ENCODE assay signal across 7 cellular contexts in genomic region chr20:50455245-50455644, GRCh38. TPM values are rescaled to one million over a fixed set of nuclear protein-coding genes. Genes with fewer than 3 reads are reported as not detected.
A peak's percentile ranks its signal among the peaks of the same experiment; 100 is the strongest.
DNase-seq lines count a peak whose midpoint lies in the region; ATAC-seq, FAIRE-seq and TF ChIP-seq lines count a peak whose summit lies in the region.
"Not testable (repeated sequence)": the region's sequence is repeated elsewhere in the genome, so short reads cannot be mapped to it uniquely, and the experiment has no call there.

No MANE protein-coding gene starts in this region.

- not testable (repeated sequence) for BruUV-seq in IMR-90 (replicated peaks; lab: Mats Ljungman, UMichigan); K562 (replicated peaks; lab: Mats Ljungman, UMichigan); HepG2 (replicated peaks; lab: Mats Ljungman, UMichigan)

- peak overlapping the region; percentile 80 to 98 (median 91) for H3K4me2 ChIP-seq in BLaER1 treated with 17β-estradiol and CSF1 and Interleukin-3, amounts not matched to agents 10 nM and 100 nM
- not testable (repeated sequence) for H3K4me2 ChIP-seq in IMR-90 (ENCODE audit: low read depth, low read length); K562 (ENCODE audit: insufficient read depth, low read length)
- H3K4me2 ChIP-seq in HepG2 (ENCODE audit: low read depth, low read length) = peak overlapping the region; percentile 67

- not testable (repeated sequence) for H4K91ac ChIP-seq in IMR-90 (ENCODE audit: insufficient read depth, low read depth, low read length)

- peak overlapping the region; percentile 1 to 14 for H3K27ac Mint-ChIP-seq in natural killer cell treated with Interleukin-12 subunit alpha and Interleukin-12 subunit beta and Interleukin-15 and Interleukin-18, amount 100 ng/mL, for 72 hours

- not testable (repeated sequence) for H3K56ac ChIP-seq in IMR-90 (ENCODE audit: extremely low read depth, insufficient read depth, low read length)

- ATAC-seq in IMR-90 (ENCODE audit: low read depth); K562; natural killer cell treated with Interleukin-12 subunit alpha and Interleukin-12 subunit beta and Interleukin-15 and Interleukin-18, amount 100 ng/mL, for 72 hours; upper lobe of left lung (ENCODE audit: low FRiP score in 2 of 2): not testable (repeated sequence)
- peak; percentile 41 for ATAC-seq in HepG2

- TF ChIP-seq RAD21 in IMR-90 (IDR thresholded peaks at IDR 0.05; ENCODE audit: low read length); K562 (CRISPR knock-in tag; conservative IDR thresholded peaks at IDR 0.05 in 1 of 2, IDR thresholded peaks at IDR 0.05 in 1 of 2); HepG2 (CRISPR knock-in tag; IDR thresholded peaks at IDR 0.05): not testable (repeated sequence)

- H2AK5ac ChIP-seq in IMR-90 (ENCODE audit: low read depth, low read length) = peak overlapping the region; percentile 20; the same call in 1 of the 2 replicates

- H3K18ac ChIP-seq in IMR-90 (ENCODE audit: low read depth, low read length) = not testable (repeated sequence)

- not testable (repeated sequence) for FAIRE-seq in K562 (lab: Jason Lieb, UNC); HepG2 (lab: Jason Lieb, UNC)

- H3K27me3 ChIP-seq in BLaER1 treated with 17β-estradiol and CSF1 and Interleukin-3, amounts not matched to agents 10 nM and 100 nM; IMR-90 (ENCODE audit: control insufficient read depth, insufficient read depth, low read length); K562 (ENCODE audit: control insufficient read depth in 2 of 2, insufficient read depth in 2 of 2, low read length in 2 of 2); cardiac muscle cell; HepG2 (ENCODE audit: control insufficient read depth in 1 of 2, insufficient read depth in 2 of 2, low read length in 2 of 2); upper lobe of left lung: not testable (repeated sequence)

- not testable (repeated sequence) for H3K4me3 Mint-ChIP-seq in natural killer cell treated with Interleukin-12 subunit alpha and Interleukin-12 subunit beta and Interleukin-15 and Interleukin-18, amount 100 ng/mL, for 72 hours

- not testable (repeated sequence) for TF ChIP-seq CTCF in IMR-90 (conservative IDR thresholded peaks at IDR 0.05; ENCODE audit: low read depth, low read length); K562 (IDR thresholded peaks at IDR 0.05 in 2 of 3, conservative IDR thresholded peaks at IDR 0.05 in 1 of 3; ENCODE audit: insufficient read depth in 2 of 3, low read depth in 1 of 3, low read length in 3 of 3); cardiac muscle cell (IDR thresholded peaks at IDR 0.05; ENCODE audit: low read depth, low read length); HepG2 (CRISPR knock-in tag; IDR thresholded peaks at IDR 0.05); upper lobe of left lung (IDR thresholded peaks at IDR 0.05)

- not testable (repeated sequence) for H4K8ac ChIP-seq in IMR-90 (ENCODE audit: low read depth in 2 of 2, low read length in 2 of 2)

- DNase-seq in IMR-90; K562 (ENCODE audit: extremely low read depth in 1 of 4, low spot score in 3 of 4); cardiac muscle cell (ENCODE audit: low read depth in 1 of 2, low spot score in 1 of 2); HepG2 (ENCODE audit: low spot score); natural killer cell treated with Interleukin-12 subunit alpha and Interleukin-12 subunit beta and Interleukin-15 and Interleukin-18, amount 100 ng/mL, for 72 hours (ENCODE audit: low spot score); upper lobe of left lung: not testable (repeated sequence)

- intact Hi-C loops in IMR-90 (cut with micrococcal nuclease); K562 (cut with micrococcal nuclease); HepG2 (cut with micrococcal nuclease; ENCODE audit: unreplicated experiment): not testable (repeated sequence)

- not testable (repeated sequence) for H4K20me1 ChIP-seq in BLaER1 treated with 17β-estradiol and CSF1 and Interleukin-3, amounts not matched to agents 10 nM and 100 nM; IMR-90 (ENCODE audit: insufficient read depth, low read length); K562 (replicated peaks; ENCODE audit: control insufficient read depth, insufficient read depth, low read length); HepG2 (ENCODE audit: insufficient read depth, low read length)

- H4K5ac ChIP-seq in IMR-90 (ENCODE audit: low read depth, low read length) = not testable (repeated sequence)

- 100% methylated on average over 1 of the region's 5 CpGs; no CpG with 5 or more reads in 1 of the 2 experiments for WGBS in IMR-90 (ENCODE audit: extremely low coverage in 2 of 2, insufficient read length in 1 of 2), 2 experiments
- WGBS in K562 (ENCODE audit: insufficient coverage, low coverage, missing lambda C conversion rate) = 57% methylated on average over 4 of the region's 5 CpGs
- WGBS in HepG2 (ENCODE audit: low lambda C conversion rate) = 53% methylated on average over 5 of the region's 5 CpGs
- WGBS in upper lobe of left lung, 2 donors = 79 to 80% methylated on average over 4 to 5 of the region's 5 CpGs

- H3K79me2 ChIP-seq in K562 (ENCODE audit: control insufficient read depth, insufficient read depth, low read length); HepG2 (ENCODE audit: insufficient read depth, low read length): not testable (repeated sequence)

- TF ChIP-seq POLR2A in IMR-90 (IDR thresholded peaks at IDR 0.05; ENCODE audit: low read depth, low read length); K562 (conservative IDR thresholded peaks at IDR 0.05); HepG2 (IDR thresholded peaks at IDR 0.05; ENCODE audit: insufficient read depth in 1 of 2, low read depth in 2 of 2, low read length in 2 of 2); upper lobe of left lung (IDR thresholded peaks at IDR 0.05): not testable (repeated sequence)

- H3K27ac ChIP-seq in BLaER1 treated with 17β-estradiol and CSF1 and Interleukin-3, amounts not matched to agents 10 nM and 100 nM = peak overlapping the region; percentile 59 to 84 (median 76); a peak in 20 of 22 replicates
- not testable (repeated sequence) for H3K27ac ChIP-seq in IMR-90 (ENCODE audit: insufficient read depth, low read length); K562 (ENCODE audit: extremely low read depth, low read depth, low read length)
- peak overlapping the region; percentile 2 for H3K27ac ChIP-seq in cardiac muscle cell
- H3K27ac ChIP-seq in HepG2 (ENCODE audit: extremely low read length, insufficient read depth, low read length) = peak overlapping the region; percentile 71
- H3K27ac ChIP-seq in upper lobe of left lung = peak overlapping the region in 3 of 4 donors; percentile 61 to 76 (median 76)

- not testable (repeated sequence) for H2BK15ac ChIP-seq in IMR-90 (ENCODE audit: low read depth, low read length)

- H3K9me3 ChIP-seq in BLaER1 treated with 17β-estradiol and CSF1 and Interleukin-3, amounts not matched to agents 10 nM and 100 nM (replicated peaks in 1 of 11); IMR-90 (ENCODE audit: control insufficient read depth, insufficient read depth, low read length); K562 (replicated peaks; ENCODE audit: control insufficient read depth, insufficient read depth, low read depth, low read length); cardiac muscle cell (ENCODE audit: low read depth); HepG2 (ENCODE audit: low read length); upper lobe of left lung: not testable (repeated sequence)

- H3K4me3 ChIP-seq in BLaER1 treated with 17β-estradiol and CSF1 and Interleukin-3, amounts not matched to agents 10 nM and 100 nM = peak overlapping the region in 3 of 10 experiments; percentile 21 to 52 (median 40); a peak in 2 of 20 replicates
- H3K4me3 ChIP-seq in IMR-90 (ENCODE audit: insufficient read depth, low read depth, low read length); K562; cardiac muscle cell; HepG2 (replicated peaks in 1 of 3; ENCODE audit: insufficient read depth in 1 of 3, low read depth in 2 of 3, low read length in 3 of 3); upper lobe of left lung: not testable (repeated sequence)

- in situ Hi-C loops in IMR-90 (cut with MboI; ENCODE audit: low sequenced_read_pairs); K562 (cut with MboI); HepG2 (cut with HindIII; ENCODE audit: extremely low pct_ligation_motif_present, low pct_unique_long_range_greater_than_20kb): not testable (repeated sequence)

- not testable (repeated sequence) for H3K36me3 Mint-ChIP-seq in natural killer cell treated with Interleukin-12 subunit alpha and Interleukin-12 subunit beta and Interleukin-15 and Interleukin-18, amount 100 ng/mL, for 72 hours

- H2BK20ac ChIP-seq in IMR-90 (ENCODE audit: low read depth, low read length) = not testable (repeated sequence)

- H2BK5ac ChIP-seq in IMR-90 (ENCODE audit: low read depth, low read length, poor library complexity, severe bottlenecking) = not testable (repeated sequence)

- dilution Hi-C loops in IMR-90 (cut with HindIII; ENCODE audit: low sequenced_read_pairs, unreplicated experiment) = not testable (repeated sequence)

- not testable (repeated sequence) for H2BK120ac ChIP-seq in IMR-90 (ENCODE audit: low read depth, low read length)

- not testable (repeated sequence) for H3K79me1 ChIP-seq in IMR-90 (ENCODE audit: low read depth in 1 of 2, low read length in 2 of 2)

- H3K14ac ChIP-seq in IMR-90 (replicated peaks; ENCODE audit: low read depth, low read length) = not testable (repeated sequence)

- not testable (repeated sequence) for H2AFZ ChIP-seq in IMR-90 (replicated peaks; ENCODE audit: low read length, poor library complexity); K562 (ENCODE audit: low read depth, low read length); HepG2 (ENCODE audit: low read length)

- TF ChIP-seq EP300 in K562 (IDR thresholded peaks at IDR 0.05; ENCODE audit: low read length); HepG2 (IDR thresholded peaks at IDR 0.05; ENCODE audit: low read depth in 2 of 2, low read length in 2 of 2); HepG2 (CRISPR knock-in tag; IDR thresholded peaks at IDR 0.05; ENCODE audit: borderline replicate concordance); upper lobe of left lung (IDR thresholded peaks at IDR 0.05): not testable (repeated sequence)

- H3K9ac ChIP-seq in BLaER1 treated with 17β-estradiol and CSF1 and Interleukin-3, amounts not matched to agents 10 nM and 100 nM = peak overlapping the region in 8 of 11 experiments; percentile 53 to 71 (median 61); a peak in 11 of 22 replicates
- not testable (repeated sequence) for H3K9ac ChIP-seq in IMR-90 (ENCODE audit: low read depth, low read length)
- H3K9ac ChIP-seq in K562 (ENCODE audit: insufficient read depth in 1 of 2, low read depth in 2 of 2, low read length in 2 of 2) (peak overlapping the region in 1 of 2 experiments; percentile 84; a peak in 1 of 4 replicates), HepG2 (ENCODE audit: insufficient read depth, low read depth, low read length) (0 out of 2 replicates have a peak overlapping the region, but pooled peaks have one; percentile 52)

- H3K36me3 ChIP-seq in BLaER1 treated with 17β-estradiol and CSF1 and Interleukin-3, amounts not matched to agents 10 nM and 100 nM; IMR-90 (ENCODE audit: control insufficient read depth, insufficient read depth, low read length); K562 (ENCODE audit: control insufficient read depth, insufficient read depth, low read length); cardiac muscle cell; HepG2 (replicated peaks in 1 of 2; ENCODE audit: control insufficient read depth in 1 of 2, insufficient read depth in 2 of 2, low read length in 2 of 2); upper lobe of left lung: not testable (repeated sequence)

- not testable (repeated sequence) for H3K9me1 ChIP-seq in IMR-90 (ENCODE audit: insufficient read depth, low read length); K562 (ENCODE audit: control insufficient read depth, insufficient read depth, low read length)

- not testable (repeated sequence) for H3K4ac ChIP-seq in IMR-90 (ENCODE audit: low read depth, low read length)

- H3K9me3 Mint-ChIP-seq in natural killer cell treated with Interleukin-12 subunit alpha and Interleukin-12 subunit beta and Interleukin-15 and Interleukin-18, amount 100 ng/mL, for 72 hours = not testable (repeated sequence)

- not testable (repeated sequence) for H2AK9ac ChIP-seq in IMR-90 (replicated peaks; ENCODE audit: low read depth, low read length, poor library complexity)

- H3K4me1 Mint-ChIP-seq in natural killer cell treated with Interleukin-12 subunit alpha and Interleukin-12 subunit beta and Interleukin-15 and Interleukin-18, amount 100 ng/mL, for 72 hours (ENCODE audit: low read depth in 2 of 2) = peaks cover 51 to 66% of the 10 kb centered on the region in 2 donors

- CTCF ChIA-PET in IMR-90 (lab: Yijun Ruan, JAX) = interaction anchor here (2.2 kb wide), 1 partner anchor 170 kb away, joined by 7 read pairs; no protein-coding TSS in a partner anchor
- CTCF ChIA-PET in K562 (lab: Yijun Ruan, JAX; ENCODE audit: low intra/inter-chr PET ratio); HepG2 (lab: Yijun Ruan, JAX; ENCODE audit: low intra/inter-chr PET ratio, low total read pairs): not testable (repeated sequence)

- peaks cover 60 to 99% (median 94%) of the 10 kb centered on the region in 10 experiments for H3K4me1 ChIP-seq in BLaER1 treated with 17β-estradiol and CSF1 and Interleukin-3, amounts not matched to agents 10 nM and 100 nM
- not testable (repeated sequence) for H3K4me1 ChIP-seq in IMR-90 (ENCODE audit: control insufficient read depth, insufficient read depth, low read length)
- peaks cover 22 to 27% of the 10 kb centered on the region in 2 experiments for H3K4me1 ChIP-seq in K562 (replicated peaks in 1 of 2; ENCODE audit: control insufficient read depth in 2 of 2, insufficient read depth in 2 of 2, low read length in 2 of 2)
- peaks cover 20% of the 10 kb centered on the region for H3K4me1 ChIP-seq in cardiac muscle cell (ENCODE audit: low read depth)
- peaks cover 99% of the 10 kb centered on the region for H3K4me1 ChIP-seq in HepG2 (ENCODE audit: insufficient read depth, low read length)
- H3K4me1 ChIP-seq in upper lobe of left lung = peaks cover 29 to 49% (median 37%) of the 10 kb centered on the region in 4 donors

- peaks cover 11 to 25% of the 10 kb centered on the region in 2 donors for H3K27me3 Mint-ChIP-seq in natural killer cell treated with Interleukin-12 subunit alpha and Interleukin-12 subunit beta and Interleukin-15 and Interleukin-18, amount 100 ng/mL, for 72 hours

- H3K23ac ChIP-seq in IMR-90 (ENCODE audit: low read depth, low read length) = not testable (repeated sequence)

- POLR2A ChIA-PET in IMR-90 (lab: Charles Lee; ENCODE audit: unreplicated experiment) = not testable (repeated sequence)
- POLR2A ChIA-PET in K562 (lab: Yijun Ruan, JAX) (interaction anchor here (1.1 to 1.5 kb wide), 3 partner anchors 18 to 264 kb away, joined by 3 to 4 read pairs (median 3); partner anchors contain the start of gene CEBPB), HepG2 (lab: Yijun Ruan, JAX) (interaction anchor here (0.8 to 6.2 kb wide), 24 partner anchors 8 to 302 kb away, joined by 3 to 70 read pairs (median 4); partner anchors contain the start of genes CEBPB and PEDS1)

RNA-seq across cellular contexts. Expression of gene PTPN1, which starts 54.9 kb away (rescaled TPM):
- total RNA-seq in IMR-90 (2012; rRNA removed) = 31.7 and 38.0 TPM in 2 replicates
- polyA plus RNA-seq in IMR-90 (2012; rRNA removed) = 37.1 and 37.4 TPM in 2 replicates
- polyA plus RNA-seq in IMR-90 (2012; cell fraction: cytosol; rRNA removed) = 27.3 and 29.6 TPM in 2 replicates
- polyA plus RNA-seq in IMR-90 (2012; cell fraction: nucleus; rRNA removed; ENCODE audit: low replicate concordance) = 35.3 and 62.9 TPM in 2 replicates
- 39.8 and 48.2 TPM in 2 replicates for total RNA-seq in K562 (2011; cell fraction: chromatin; rRNA removed; ENCODE audit: low replicate concordance)
- 25.1 and 26.7 TPM in 2 replicates for total RNA-seq in K562 (2011; cell fraction: nucleolus; rRNA removed)
- 44.3 and 59.5 TPM in 2 replicates for total RNA-seq in K562 (2011; cell fraction: nucleoplasm; rRNA removed)
- 56.4 and 69.8 TPM in 2 replicates for total RNA-seq in K562 (2014; rRNA removed)
- total RNA-seq in K562 (2014; rRNA removed; fragmentation: Illumina TruSeq; extraction: Trizol) = 44.5 and 49.4 TPM in 2 replicates
- total RNA-seq in K562 (2015; rRNA removed; fragmentation: Illumina TruSeq; extraction: Trizol) = 58.5 and 58.9 TPM in 2 replicates
- 71.9 and 80.4 TPM in 2 replicates for total RNA-seq in K562 (2021)
- polyA plus RNA-seq in K562 (2011; rRNA removed) = 31.5 and 53.1 TPM in 2 replicates
- polyA plus RNA-seq in K562 (2011; cell fraction: cytosol; rRNA removed) = 38.3 and 62.4 TPM in 2 replicates
- 50.2 and 94.2 TPM in 2 replicates for polyA plus RNA-seq in K562 (2011; cell fraction: nucleus; rRNA removed)
- polyA plus RNA-seq in K562 (2012) = 56.3 and 67.9 TPM in 2 replicates
- polyA plus RNA-seq in K562 (2014; fragmentation: Illumina TruSeq; extraction: Trizol) = 85.3 and 88.7 TPM in 2 replicates
- polyA plus RNA-seq in K562 (2014; fragmentation: Nextera tagmentation; extraction: Ambion mirVana) = 10 to 100 TPM; 11.0 to 15.7 TPM
- 52.5 and 54.0 TPM in 2 replicates for polyA plus RNA-seq in K562 (2014; rRNA removed)
- 40.7 and 49.1 TPM in 2 replicates for polyA minus RNA-seq in K562 (2011; rRNA and poly(A)+ RNA removed)
- 25.5 and 37.9 TPM in 2 replicates for polyA minus RNA-seq in K562 (2011; cell fraction: cytosol; rRNA and poly(A)+ RNA removed)
- polyA minus RNA-seq in K562 (2011; cell fraction: nucleus; rRNA and poly(A)+ RNA removed) = 13.3 and 26.4 TPM in 2 replicates
- total RNA-seq in cardiac muscle cell = 28.3 and 29.4 TPM in 2 replicates
- 19.4 and 22.7 TPM in 2 replicates for polyA plus RNA-seq in cardiac muscle cell
- total RNA-seq in HepG2 (2016; rRNA removed; fragmentation: Illumina TruSeq; extraction: Trizol) = 33.3 and 37.2 TPM in 2 replicates
- total RNA-seq in HepG2 (2016; cell fraction: cytosol; rRNA removed; fragmentation: Illumina TruSeq; extraction: Trizol; ENCODE audit: low read depth) = 4.1 and 4.3 TPM in 2 replicates
- 31.0 and 34.8 TPM in 2 replicates for total RNA-seq in HepG2 (2016; cell fraction: insoluble cytoplasmic fraction; rRNA removed; fragmentation: Illumina TruSeq; extraction: Trizol)
- total RNA-seq in HepG2 (2016; cell fraction: membrane; rRNA removed; fragmentation: Illumina TruSeq; extraction: Trizol) = 16.1 and 17.5 TPM in 2 replicates
- 22.9 and 26.4 TPM in 2 replicates for total RNA-seq in HepG2 (2016; cell fraction: nucleus; rRNA removed; fragmentation: Illumina TruSeq; extraction: Trizol)
- polyA plus RNA-seq in HepG2 (2011; rRNA removed) = 16.8 and 17.7 TPM in 2 replicates
- 14.7 and 18.4 TPM in 2 replicates for polyA plus RNA-seq in HepG2 (2011; cell fraction: cytosol; rRNA removed)
- 21.4 and 23.7 TPM in 2 replicates for polyA plus RNA-seq in HepG2 (2011; cell fraction: nucleus; rRNA removed)
- polyA plus RNA-seq in HepG2 (2012) = 20.9 and 24.3 TPM in 2 replicates
- 2.4 and 2.5 TPM in 2 replicates for polyA plus RNA-seq in HepG2 (2016; cell fraction: cytosol; fragmentation: Illumina TruSeq; extraction: Trizol; ENCODE audit: low read depth)
- 33.0 and 39.3 TPM in 2 replicates for polyA plus RNA-seq in HepG2 (2016; cell fraction: insoluble cytoplasmic fraction; fragmentation: Illumina TruSeq; extraction: Trizol; ENCODE audit: low read depth)
- polyA plus RNA-seq in HepG2 (2016; cell fraction: membrane; fragmentation: Illumina TruSeq; extraction: Trizol; ENCODE audit: low read depth) = 9.4 and 10.0 TPM in 2 replicates
- polyA plus RNA-seq in HepG2 (2016; cell fraction: nucleus; fragmentation: Illumina TruSeq; extraction: Trizol; ENCODE audit: insufficient read depth, low read depth) = 31.1 and 31.8 TPM in 2 replicates
- 27.4 and 30.1 TPM in 2 replicates for polyA minus RNA-seq in HepG2 (2011; rRNA and poly(A)+ RNA removed; ENCODE audit: low replicate concordance)
- polyA minus RNA-seq in HepG2 (2011; cell fraction: cytosol; rRNA and poly(A)+ RNA removed) = 12.4 and 15.0 TPM in 2 replicates
- polyA minus RNA-seq in HepG2 (2011; cell fraction: nucleus; rRNA and poly(A)+ RNA removed) = 23.0 and 24.9 TPM in 2 replicates
- 100 to 1,000 TPM in 1 of 2 donors, 10 to 100 TPM in 1; 74.3 to 105 TPM for total RNA-seq in natural killer cell treated with Interleukin-12 subunit alpha and Interleukin-12 subunit beta and Interleukin-15 and Interleukin-18, amount 100 ng/mL, for 72 hours
- total RNA-seq in upper lobe of left lung = 100 to 1,000 TPM in 3 of 6 donors, 10 to 100 TPM in 3; 75.1 to 137 (median 96.1) TPM
